Comparison of ENCODE assay signal across 2 cellular contexts in genomic region chr5:169547508-169547907, GRCh38.
TF ChIP-seq lines count a peak whose summit lies in the region.

No MANE protein-coding gene starts in this region.

TF ChIP-seq in HEK293, 187 proteins besides CTCF, POLR2A, EP300 and RAD21:
- TF ChIP-seq ZNF2 (tag by site-specific recombination; IDR thresholded peaks at IDR 0.05): no peak
- TF ChIP-seq ZIC2 (tag by site-specific recombination; IDR thresholded peaks at IDR 0.05): peak; percentile 34; the same call in 1 of the 2 replicates

TF ChIP-seq in GM12878, 131 proteins besides CTCF, POLR2A, EP300 and RAD21:
- TF ChIP-seq TCF3 (IDR thresholded peaks at IDR 0.05; ENCODE audit: borderline replicate concordance, insufficient read depth, low read depth, low read length) (no peak), RAD51 (IDR thresholded peaks at IDR 0.05) (peak; percentile 72; the same call in 1 of the 2 replicates), BHLHE40 (IDR thresholded peaks at IDR 0.05; ENCODE audit: borderline replicate concordance in 1 of 2, low read depth in 2 of 2, low read length in 1 of 2) (0 out of 4 replicates have a peak, but pooled peaks of 1 of the 2 experiments have one; percentile 15)
